Comparison of ENCODE assay signal across 8 cellular contexts in genomic region chr7:93245525-93246432, GRCh38. TPM values are rescaled to one million over a fixed set of nuclear protein-coding genes. Genes with fewer than 3 reads are reported as not detected.
DNase-seq lines count a peak whose midpoint lies in the region; ATAC-seq and TF ChIP-seq lines count a peak whose summit lies in the region.

No MANE protein-coding gene starts in this region.

- no peak overlapping the region for H3K14ac ChIP-seq in mesenchymal stem cell (ENCODE audit: low read length in 2 of 2)

- no peak for TF ChIP-seq POLR2A in heart left ventricle (IDR thresholded peaks at IDR 0.05)

- 58 to 64% (median 59%) methylated on average over 9 of the region's 9 CpGs for WGBS in heart left ventricle, 4 donors
- WGBS in mesenchymal stem cell, result 58% methylated on average over 7 of the region's 9 CpGs

- peak; percentile 50 to 75 (median 64) for TF ChIP-seq CTCF in heart left ventricle (IDR thresholded peaks at IDR 0.05)

- H3K4me2 ChIP-seq in mesenchymal stem cell (ENCODE audit: low read length, poor library complexity, severe bottlenecking), result no peak overlapping the region

- no peak overlapping the region for H2BK120ac ChIP-seq in mesenchymal stem cell (ENCODE audit: low read depth, low read length)

- H3K27me3 ChIP-seq in heart left ventricle (no peaks in the 10 kb centered on the region), mesenchymal stem cell (ENCODE audit: control insufficient read depth in 1 of 2, insufficient read depth in 1 of 2, low read length in 2 of 2) (no peaks in the 10 kb centered on the region)

- H2BK15ac ChIP-seq in mesenchymal stem cell (ENCODE audit: low read depth, poor library complexity, severe bottlenecking), result no peak overlapping the region

- intact Hi-C loops in heart left ventricle (cut with DNase I), result loop anchor here in 2 of 10 donors (10.0 kb wide), 2 partner anchors 309 to 839 kb away; no protein-coding TSS in a partner anchor
- intact Hi-C loops in cardiac septum (cut with DNase I), result loop anchor here (5.0 kb wide), 1 partner anchor 307 kb away; no protein-coding TSS in a partner anchor

- H3K36me3 ChIP-seq in heart left ventricle, result peaks cover 0 to 12% (median 5%) of the 10 kb centered on the region in 9 donors
- H3K36me3 ChIP-seq in mesenchymal stem cell (ENCODE audit: control insufficient read depth in 1 of 2, insufficient read depth in 2 of 2, low read depth in 1 of 2, low read length in 2 of 2), result no peaks in the 10 kb centered on the region

- no peak overlapping the region for H3K4ac ChIP-seq in mesenchymal stem cell (ENCODE audit: low read depth in 1 of 2, low read length in 2 of 2)

- no peak overlapping the region for H4K91ac ChIP-seq in mesenchymal stem cell (ENCODE audit: low read length)

- H3K9me3 ChIP-seq in heart left ventricle (no peaks in the 10 kb centered on the region), mesenchymal stem cell (ENCODE audit: control insufficient read depth, low read length) (no peaks in the 10 kb centered on the region)

- H3K79me1 ChIP-seq in mesenchymal stem cell (replicated peaks; ENCODE audit: low read length, poor library complexity, severe bottlenecking), result peaks cover 11% of the 10 kb centered on the region

- no peak overlapping the region for H2BK5ac ChIP-seq in mesenchymal stem cell (ENCODE audit: low read depth, low read length, poor library complexity, severe bottlenecking)

- H3K18ac ChIP-seq in mesenchymal stem cell (ENCODE audit: low read depth in 1 of 2, low read length in 2 of 2), result no peak overlapping the region

- H3K23ac ChIP-seq in mesenchymal stem cell (ENCODE audit: low read length in 2 of 2), result no peak overlapping the region

- H4K8ac ChIP-seq in mesenchymal stem cell (ENCODE audit: low read length), result no peak overlapping the region

- H3K27ac ChIP-seq in heart left ventricle (no peak overlapping the region), mesenchymal stem cell (ENCODE audit: low read length, poor library complexity, severe bottlenecking) (no peak overlapping the region)

- no peak for ATAC-seq in heart left ventricle
- ATAC-seq in GM21619 (IDR thresholded peaks at IDR 0.05; ENCODE audit: unreplicated experiment), result no peak
- ATAC-seq in HG03571 (IDR thresholded peaks at IDR 0.05; ENCODE audit: unreplicated experiment), result no peak

- DNase-seq in heart left ventricle, result no peak
- no peak for DNase-seq in cardiac septum (ENCODE audit: low spot score)
- DNase-seq in NCI-H2227 treated with DMSO at 0.1 percent for 48 hours (lab: John Stamatoyannopoulos, UW), result peak; percentile 22
- peak; percentile 42 for DNase-seq in central memory CD4-positive, alpha-beta T cell
- peak; percentile 48 for DNase-seq in mesenchymal stem cell
- no peak for DNase-seq in NCI-H524 treated with DMSO at 0.1 percent for 48 hours (lab: John Stamatoyannopoulos, UW)

- no peak overlapping the region for H2AFZ ChIP-seq in mesenchymal stem cell (ENCODE audit: low read depth, low read length)

- H3K4me3 ChIP-seq in heart left ventricle (no peak overlapping the region), mesenchymal stem cell (ENCODE audit: insufficient read depth in 1 of 2, low read depth in 1 of 2, low read length in 2 of 2) (no peak overlapping the region)

- H3K9ac ChIP-seq in mesenchymal stem cell (ENCODE audit: low read length), result peak overlapping the region; percentile 68

- peaks cover 0 to 9% (median 0%) of the 10 kb centered on the region in 12 donors for H3K4me1 ChIP-seq in heart left ventricle
- no peaks in the 10 kb centered on the region for H3K4me1 ChIP-seq in mesenchymal stem cell (ENCODE audit: control insufficient read depth, insufficient read depth, low read depth, low read length)

- H2BK12ac ChIP-seq in mesenchymal stem cell (ENCODE audit: low read length in 2 of 2), result no peak overlapping the region

- no peak overlapping the region for H2AK5ac ChIP-seq in mesenchymal stem cell (ENCODE audit: low read length, severe bottlenecking)

RNA-seq across cellular contexts. Expression of gene VPS50, which starts 13.6 kb away (rescaled TPM):
- 10 to 100 TPM; 13.1 to 28.7 (median 20.6) TPM for total RNA-seq in heart left ventricle
- polyA plus RNA-seq in heart left ventricle, result 10 to 100 TPM in 1 of 2 donors, 1 to 10 TPM in 1; 2.9 to 13.0 TPM
- total RNA-seq in cardiac septum, result 14.4 TPM
- 8.1 TPM for polyA plus RNA-seq in mesenchymal stem cell (2013, experiment 1 of 2)
- polyA plus RNA-seq in mesenchymal stem cell (2013, experiment 2 of 2), result 8.4 TPM

RNA-seq across cellular contexts. Expression of gene HEPACAM2, which starts 19.5 kb away (rescaled TPM):
- total RNA-seq in heart left ventricle (not detected), cardiac septum (not detected)
- not detected for polyA plus RNA-seq in heart left ventricle
- polyA plus RNA-seq in mesenchymal stem cell (2013, experiment 1 of 2), result not detected
- not detected for polyA plus RNA-seq in mesenchymal stem cell (2013, experiment 2 of 2)

Comparison
In these comparisons a context has a peak if more than half of its experiments do, and no peak if none do; other contexts are left out.
1. DNase-seq: peak in NCI-H2227 treated with DMSO at 0.1 percent for 48 hours (single experiment), central memory CD4-positive, alpha-beta T cell (single experiment) and mesenchymal stem cell (single experiment); none in heart left ventricle (0 of 5), cardiac septum (single experiment) and NCI-H524 treated with DMSO at 0.1 percent for 48 hours (single experiment).